In genomic region chr21:43983390-43983789, GRCh38 we compare ENCODE assay signal across 23 cellular contexts.
"Had no signal": no experiment of that assay in that cellular context is flagged by ENCODE, and none has a peak within 500 bp of the region (broad histone marks: within the 10 kb centered on the region; RNA-seq: fewer than 3 reads in every experiment).

No MANE protein-coding gene starts in this region.

- H3K27me3 Mint-ChIP-seq: activated CD4-positive, alpha-beta memory T cell treated with anti-CD3 and anti-CD28 coated beads for 36 hours; T-helper 17 cell had no signal

- DNase-seq: activated CD4-positive, alpha-beta memory T cell treated with anti-CD3 and anti-CD28 coated beads for 36 hours; activated CD4-positive, alpha-beta T cell treated with anti-CD3 and anti-CD28 coated beads for 48 hours; activated effector memory CD4-positive, alpha-beta T cell treated with anti-CD3 and anti-CD28 coated beads, Interleukin-2, amount 50 U/mL, for 16 hours; activated naive CD4-positive, alpha-beta T cell treated with anti-CD3 and anti-CD28 coated beads, Interleukin-2, amount 50 U/mL, for 16 hours; activated T-cell treated with anti-CD3 and anti-CD28 coated beads, Interleukin-2, amount 50 U/mL, for 72 hours; adrenal gland; colonic mucosa; left ventricle myocardium superior; midbrain; psoas muscle; stimulated activated CD4-positive, alpha-beta T cell treated with anti-CD3 and anti-CD28 coated beads, Interleukin-12 subunit alpha, Interleukin-12 subunit beta, amount 100 ng/mL, for 4 hours; stimulated activated CD4-positive, alpha-beta T cell treated with anti-CD3 and anti-CD28 coated beads, Interleukin-4, amount 100 ng/mL, for 4 hours; SW 1271; T-helper 17 cell had no signal

- H3K27ac Mint-ChIP-seq: activated CD4-positive, alpha-beta memory T cell treated with anti-CD3 and anti-CD28 coated beads for 36 hours; activated T-cell treated with anti-CD3 and anti-CD28 coated beads, Interleukin-2, amount 50 U/mL, for 72 hours; natural killer cell treated with Interleukin-12 subunit alpha and Interleukin-12 subunit beta and Interleukin-15 and Interleukin-18, amount 100 ng/mL, for 72 hours; T-helper 17 cell had no signal

- H3K36me3 Mint-ChIP-seq: natural killer cell treated with Interleukin-12 subunit alpha and Interleukin-12 subunit beta and Interleukin-15 and Interleukin-18, amount 100 ng/mL, for 72 hours had no signal

- H3K9me3 ChIP-seq: adrenal gland, colonic mucosa, gastroesophageal sphincter, neutrophil, pancreas, psoas muscle, right atrium auricular region, thoracic aorta, upper lobe of left lung had no signal

- H3K27me3 ChIP-seq: adrenal gland, colonic mucosa, gastroesophageal sphincter, pancreas, right atrium auricular region, upper lobe of left lung had no signal

- ATAC-seq: activated T-cell treated with anti-CD3 and anti-CD28 coated beads, Interleukin-2, amount 50 U/mL, for 72 hours; gastroesophageal sphincter; left ventricle myocardium superior; pancreas; psoas muscle; T-helper 17 cell had no signal

- H3K27ac ChIP-seq: adrenal gland, colonic mucosa, gastroesophageal sphincter, neutrophil, pancreas, psoas muscle, right atrium auricular region, thoracic aorta, upper lobe of left lung had no signal

- H3K4me1 ChIP-seq: adrenal gland, colonic mucosa, pancreas, psoas muscle, upper lobe of left lung had no signal

- FAIRE-seq: astrocyte, islet of Langerhans, pancreas had no signal

- H3K4me3 ChIP-seq: adrenal gland, colonic mucosa, gastroesophageal sphincter, pancreas, psoas muscle, right atrium auricular region, thoracic aorta, upper lobe of left lung had no signal

- H3K4me3 Mint-ChIP-seq: activated CD4-positive, alpha-beta memory T cell treated with anti-CD3 and anti-CD28 coated beads for 36 hours; activated T-cell treated with anti-CD3 and anti-CD28 coated beads, Interleukin-2, amount 50 U/mL, for 72 hours; natural killer cell treated with Interleukin-12 subunit alpha and Interleukin-12 subunit beta and Interleukin-15 and Interleukin-18, amount 100 ng/mL, for 72 hours; T-helper 17 cell had no signal

- H3K9me3 Mint-ChIP-seq: activated CD4-positive, alpha-beta memory T cell treated with anti-CD3 and anti-CD28 coated beads for 36 hours; activated T-cell treated with anti-CD3 and anti-CD28 coated beads, Interleukin-2, amount 50 U/mL, for 72 hours; natural killer cell treated with Interleukin-12 subunit alpha and Interleukin-12 subunit beta and Interleukin-15 and Interleukin-18, amount 100 ng/mL, for 72 hours had no signal
